ENCODE assay signal across 28 cellular contexts in genomic region chr17:66152756-66153155, GRCh38. TPM values are rescaled to one million over a fixed set of nuclear protein-coding genes. Genes with fewer than 3 reads are reported as not detected.
DNase-seq lines count a peak whose midpoint lies in the region; TF ChIP-seq lines count a peak whose summit lies in the region.
"Had no signal": no experiment of that assay in that cellular context is flagged by ENCODE, and none has a peak within 500 bp of the region (broad histone marks: within the 10 kb centered on the region; RNA-seq: fewer than 3 reads in every experiment).

No MANE protein-coding gene starts in this region.

- H3K9me3 ChIP-seq in PC-9 (ENCODE audit: insufficient read depth, low read depth): no peaks in the 10 kb centered on the region
- H3K9me3 ChIP-seq in Karpas-422 (ENCODE audit: low read length): no peaks in the 10 kb centered on the region
- H3K9me3 ChIP-seq: BE2C, esophagus muscularis mucosa, left lung, neutrophil, sigmoid colon, tibial nerve had no signal

- H3K4me3 ChIP-seq in AG10803 (ENCODE audit: low read length) (no peak overlapping the region), cardiac fibroblast (replicated peaks in 1 of 2; ENCODE audit: low read depth in 2 of 2, low read length in 2 of 2) (no peak overlapping the region), PC-9 (no peak overlapping the region), Karpas-422 (ENCODE audit: low read length) (no peak overlapping the region)
- H3K4me3 ChIP-seq: esophagus muscularis mucosa, K562, left lung, sigmoid colon, tibial nerve had no signal

- CTCF ChIA-PET in PC-9 (lab: Charles Lee): no interaction called here

- H2AFZ ChIP-seq in PC-9 (no peak overlapping the region), Karpas-422 (ENCODE audit: low read length) (no peak overlapping the region)

- H3K4me1 ChIP-seq in PC-9 (replicated peaks; ENCODE audit: insufficient read depth): no peaks in the 10 kb centered on the region
- H3K4me1 ChIP-seq in Karpas-422 (ENCODE audit: low read length): no peaks in the 10 kb centered on the region
- H3K4me1 ChIP-seq: BE2C, esophagus muscularis mucosa, left lung, sigmoid colon, tibial nerve had no signal

- POLR2A ChIA-PET in PC-9 (lab: Charles Lee; ENCODE audit: unreplicated experiment): no interaction called here

- H3K4me2 ChIP-seq in PC-9 (no peak overlapping the region), Karpas-422 (ENCODE audit: low read depth, low read length, poor library complexity, severe bottlenecking) (no peak overlapping the region)

- no peaks in the 10 kb centered on the region for H3F3A ChIP-seq in PC-9 (ENCODE audit: insufficient read depth, low read depth)

- H3K79me2 ChIP-seq in PC-9 (ENCODE audit: low read depth) (no peaks in the 10 kb centered on the region), Karpas-422 (ENCODE audit: low read length) (no peaks in the 10 kb centered on the region)

- no peak for TF ChIP-seq CTCF in AG10803 (conservative IDR thresholded peaks at IDR 0.05; ENCODE audit: low read length)
- no peak for TF ChIP-seq CTCF in cardiac fibroblast (IDR thresholded peaks at IDR 0.05; ENCODE audit: low read depth, low read length)
- no peak for TF ChIP-seq CTCF in PC-9 (conservative IDR thresholded peaks at IDR 0.05)

- H3K9ac ChIP-seq in Karpas-422 (ENCODE audit: low read length): no peak overlapping the region

- no peak overlapping the region for H3K27ac ChIP-seq in PC-9
- H3K27ac ChIP-seq in Karpas-422 (ENCODE audit: low read length): no peak overlapping the region
- H3K27ac ChIP-seq: esophagus muscularis mucosa, left lung, neutrophil, sigmoid colon, tibial nerve had no signal

- H3K36me3 ChIP-seq in PC-9 (ENCODE audit: low read depth) (no peaks in the 10 kb centered on the region), Karpas-422 (ENCODE audit: insufficient read depth, low read length) (no peaks in the 10 kb centered on the region)
- H3K36me3 ChIP-seq: BE2C, left lung, neutrophil, sigmoid colon had no signal

- intact Hi-C loops in PC-9 (cut with micrococcal nuclease; ENCODE audit: unreplicated experiment): no loop called here

- peak; percentile 51 for DNase-seq in AG10803 (ENCODE audit: low read depth)
- DNase-seq in HS-5 (ENCODE audit: low read depth): peak; percentile 6
- peak; percentile 33 to 34 for DNase-seq in cardiac fibroblast (ENCODE audit: low read depth in 2 of 2)
- peak; percentile 56 for DNase-seq in kidney tubule cell (ENCODE audit: low spot score)
- DNase-seq in activated CD4-positive, alpha-beta T cell treated with anti-CD3 and anti-CD28 coated beads for 1 hour: no peak
- no peak for DNase-seq in H4 (ENCODE audit: low spot score)
- no peak for DNase-seq in PC-9
- DNase-seq in Karpas-422: no peak
- DNase-seq: activated CD4-positive, alpha-beta memory T cell treated with anti-CD3 and anti-CD28 coated beads for 36 hours; activated CD4-positive, CD25-positive, alpha-beta regulatory T cell treated with anti-CD3 and anti-CD28 coated beads, Interleukin-2, amount 50 U/mL, for 72 hours; activated T-cell treated with anti-CD3 and anti-CD28 coated beads, Interleukin-2, amount 50 U/mL, for 72 hours; BE2C; CD8-positive, alpha-beta memory T cell; cerebellar nuclear complex; glutamatergic neuron; left lung; mesendoderm; NCI-H1417 treated with DMSO at 0.1 percent for 48 hours; NCI-H2029 treated with DMSO at 0.1 percent for 48 hours; NCI-H526; PC-3; Right ventricle myocardium superior; sigmoid colon; stimulated activated CD4-positive, alpha-beta T cell treated with anti-CD3 and anti-CD28 coated beads, Interleukin-4, amount 100 ng/mL, for 24 hours had no signal

- H4K20me1 ChIP-seq in PC-9 (ENCODE audit: insufficient read depth): no peaks in the 10 kb centered on the region
- H4K20me1 ChIP-seq in Karpas-422 (ENCODE audit: insufficient read depth, low read depth, low read length): no peaks in the 10 kb centered on the region

- H3K9me2 ChIP-seq in PC-9 (ENCODE audit: insufficient read depth): no peaks in the 10 kb centered on the region
- no peaks in the 10 kb centered on the region for H3K9me2 ChIP-seq in Karpas-422 (replicated peaks; ENCODE audit: insufficient read depth, low read length)

- BruUV-seq in PC-9 (replicated peaks; lab: Mats Ljungman, UMichigan): no TSS peak

- no peaks in the 10 kb centered on the region for H3K27me3 ChIP-seq in PC-9 (ENCODE audit: insufficient read depth, low read depth)
- no peaks in the 10 kb centered on the region for H3K27me3 ChIP-seq in Karpas-422 (ENCODE audit: low read length)
- H3K27me3 ChIP-seq: BE2C, esophagus muscularis mucosa, left lung, neutrophil, sigmoid colon, tibial nerve had no signal

RNA-seq across cellular contexts. Expression of gene CEP112, which starts 39.2 kb away (rescaled TPM):
- 3.0 and 13.2 TPM in 2 replicates for total RNA-seq in H4 (2014; rRNA removed; shearing (Covaris generic))
- total RNA-seq in PC-9 (2021): 4.3 and 6.3 TPM in 2 replicates
- 0.07 TPM in 1 of 2 replicates, not detected in the other for total RNA-seq in Karpas-422 (2014; rRNA removed; shearing (Covaris generic); ENCODE audit: low replicate concordance)
- total RNA-seq: K562 had no signal

Comparison
In these comparisons a context has a peak if more than half of its experiments do, and no peak if none do; other contexts are left out.
1. DNase-seq: peak in AG10803 (single experiment), HS-5 (single experiment), cardiac fibroblast (2 of 2) and kidney tubule cell (single experiment); none in activated CD4-positive, alpha-beta T cell treated with anti-CD3 and anti-CD28 coated beads for 1 hour (single experiment), H4 (single experiment), PC-9 (0 of 2) and Karpas-422 (single experiment).